In genomic region chr17:81914103-81914850, GRCh38 we compare ENCODE assay signal across 27 cellular contexts.
"Had no signal": no experiment of that assay in that cellular context is flagged by ENCODE, and none has a peak within 500 bp of the region (broad histone marks: within the 10 kb centered on the region; RNA-seq: fewer than 3 reads in every experiment).

No MANE protein-coding gene starts in this region.

- H3K9me3 Mint-ChIP-seq: activated naive CD4-positive, alpha-beta T cell treated with anti-CD3 and anti-CD28 coated beads, Interleukin-2, amount 50 U/mL, for 72 hours; activated naive CD8-positive, alpha-beta T cell treated with anti-CD3 and anti-CD28 coated beads, Interleukin-2, amount 50 U/mL, for 24 hours; activated T-cell treated with anti-CD3 and anti-CD28 coated beads, Interleukin-2, amount 50 U/mL, for 24 hours; activated T-helper 1 cell treated with anti-CD3 and anti-CD28 coated beads, Interleukin-12 subunit alpha, Interleukin-12 subunit beta, Interleukin-2, Interleukin-4 antibody, amounts not matched to agents 30 ng/mL and 10 ng/mL and 1 ng/mL, durations not matched to agents 14 hours and 24 hours and 36 hours; T-helper 1 cell treated with Interleukin-12 subunit alpha and Interleukin-12 subunit beta and Interleukin-4 antibody, amounts not matched to agents 30 μg/mL and 1 μg/mL, for 36 hours; WTC11 had no signal

- FAIRE-seq: bronchial epithelial cell had no signal

- ATAC-seq: activated CD8-positive, alpha-beta memory T cell treated with anti-CD3 and anti-CD28 coated beads, Interleukin-2, amount 10 ng/mL, durations not matched to agents 7 days and 5 days; activated naive CD4-positive, alpha-beta T cell treated with anti-CD3 and anti-CD28 coated beads, Interleukin-2, amount 50 U/mL, for 72 hours; activated naive CD8-positive, alpha-beta T cell treated with anti-CD3 and anti-CD28 coated beads, Interleukin-2, amount 50 U/mL, for 24 hours; body of pancreas; WTC11 had no signal

- H3K27me3 Mint-ChIP-seq: activated CD8-positive, alpha-beta memory T cell treated with anti-CD3 and anti-CD28 coated beads, Interleukin-2, amount 10 ng/mL, durations not matched to agents 7 days and 5 days; activated naive CD8-positive, alpha-beta T cell treated with anti-CD3 and anti-CD28 coated beads, Interleukin-2, amount 50 U/mL, for 24 hours; activated T-cell treated with anti-CD3 and anti-CD28 coated beads, Interleukin-2, amount 50 U/mL, for 24 hours had no signal

- H3K9me3 ChIP-seq: ascending aorta, body of pancreas, Peyer's patch had no signal

- H3K27ac Mint-ChIP-seq: activated CD8-positive, alpha-beta memory T cell treated with anti-CD3 and anti-CD28 coated beads, Interleukin-2, amount 10 ng/mL, durations not matched to agents 7 days and 5 days; activated naive CD8-positive, alpha-beta T cell treated with anti-CD3 and anti-CD28 coated beads, Interleukin-2, amount 50 U/mL, for 24 hours; activated T-cell treated with anti-CD3 and anti-CD28 coated beads, Interleukin-2, amount 50 U/mL, for 24 hours; activated T-helper 1 cell treated with anti-CD3 and anti-CD28 coated beads, Interleukin-12 subunit alpha, Interleukin-12 subunit beta, Interleukin-2, Interleukin-4 antibody, amounts not matched to agents 30 ng/mL and 10 ng/mL and 1 ng/mL, durations not matched to agents 14 hours and 24 hours and 36 hours; T-helper 1 cell treated with Interleukin-12 subunit alpha and Interleukin-12 subunit beta and Interleukin-4 antibody, amounts not matched to agents 30 μg/mL and 1 μg/mL, for 36 hours; WTC11 had no signal

- H3K4me3 ChIP-seq: ascending aorta, body of pancreas, Peyer's patch had no signal

- H3K4me3 Mint-ChIP-seq: activated naive CD8-positive, alpha-beta T cell treated with anti-CD3 and anti-CD28 coated beads, Interleukin-2, amount 50 U/mL, for 24 hours; activated T-cell treated with anti-CD3 and anti-CD28 coated beads, Interleukin-2, amount 50 U/mL, for 24 hours; activated T-helper 1 cell treated with anti-CD3 and anti-CD28 coated beads, Interleukin-12 subunit alpha, Interleukin-12 subunit beta, Interleukin-2, Interleukin-4 antibody, amounts not matched to agents 30 ng/mL and 10 ng/mL and 1 ng/mL, durations not matched to agents 14 hours and 24 hours and 36 hours; T-helper 1 cell treated with Interleukin-12 subunit alpha and Interleukin-12 subunit beta and Interleukin-4 antibody, amounts not matched to agents 30 μg/mL and 1 μg/mL, for 36 hours; WTC11 had no signal

- DNase-seq: activated CD4-positive, alpha-beta T cell treated with anti-CD3 and anti-CD28 coated beads for 48 hours; activated CD4-positive, alpha-beta T cell treated with anti-CD3 and anti-CD28 coated beads, Interleukin-2, amount 50 U/mL, for 4 hours; activated CD4-positive, CD25-positive, alpha-beta regulatory T cell treated with anti-CD3 and anti-CD28 coated beads, Interleukin-2, amount 50 U/mL, for 72 hours; activated CD8-positive, alpha-beta memory T cell treated with anti-CD3 and anti-CD28 coated beads, Interleukin-2, amount 10 ng/mL, durations not matched to agents 7 days and 5 days; activated effector memory CD4-positive, alpha-beta T cell treated with Interleukin-2 at 50 U/mL for 16 hours; activated naive CD4-positive, alpha-beta T cell treated with Interleukin-2 at 50 U/mL for 16 hours; activated naive CD8-positive, alpha-beta T cell treated with anti-CD3 and anti-CD28 coated beads, Interleukin-2, amount 50 U/mL, for 24 hours; activated T-cell treated with anti-CD3 and anti-CD28 coated beads, Interleukin-2, amount 50 U/mL, for 24 hours; amniotic stem cell; body of pancreas; central memory CD4-positive, alpha-beta T cell; Kasumi-1; KBM-7; NCI-H1105 treated with DMSO at 0.1 percent for 48 hours; NCI-H1436 treated with DMSO at 0.1 percent for 48 hours; NCI-H187; NCI-H2081; NCI-H510A treated with DMSO at 0.1 percent for 48 hours; Peyer's patch; SHP77 treated with DMSO at 0.1 percent for 48 hours; T-helper 9 cell had no signal

- H3K27ac ChIP-seq: ascending aorta, body of pancreas, Peyer's patch had no signal

- H3K27me3 ChIP-seq: ascending aorta, body of pancreas, Peyer's patch had no signal
